2 cellular contexts compared by ENCODE assay signal in genomic region chr22:27670701-27671412, GRCh38.
TF ChIP-seq lines count a peak whose summit lies in the region.

No MANE protein-coding gene starts in this region.

TF ChIP-seq in IMR-90, 13 proteins besides CTCF, POLR2A, EP300 and RAD21:
- TF ChIP-seq BHLHE40 (IDR thresholded peaks at IDR 0.05; ENCODE audit: low read depth, low read length) (no peak), USF2 (IDR thresholded peaks at IDR 0.05; ENCODE audit: low read depth, low read length) (no peak), RFX5 (IDR thresholded peaks at IDR 0.05; ENCODE audit: low read depth, low read length) (no peak), NFE2L2 (IDR thresholded peaks at IDR 0.05; ENCODE audit: low read depth, low read length) (no peak), RCOR1 (IDR thresholded peaks at IDR 0.05; ENCODE audit: insufficient replicate concordance, low read length) (no peak), FOS (IDR thresholded peaks at IDR 0.05; ENCODE audit: low read depth, low read length) (no peak), SMC3 (IDR thresholded peaks at IDR 0.05; ENCODE audit: low read depth, low read length) (no peak), MXI1 (IDR thresholded peaks at IDR 0.05; ENCODE audit: borderline replicate concordance, low read depth, low read length) (no peak), CHD1 (IDR thresholded peaks at IDR 0.05; ENCODE audit: low read depth, low read length) (no peak), MAZ (IDR thresholded peaks at IDR 0.05; ENCODE audit: borderline replicate concordance, low read depth, low read length) (no peak), MAFK (IDR thresholded peaks at IDR 0.05; ENCODE audit: low read depth, low read length) (no peak), CEBPB (IDR thresholded peaks at IDR 0.05; ENCODE audit: low read depth, low read length) (no peak)
- TF ChIP-seq, protein P1, sequence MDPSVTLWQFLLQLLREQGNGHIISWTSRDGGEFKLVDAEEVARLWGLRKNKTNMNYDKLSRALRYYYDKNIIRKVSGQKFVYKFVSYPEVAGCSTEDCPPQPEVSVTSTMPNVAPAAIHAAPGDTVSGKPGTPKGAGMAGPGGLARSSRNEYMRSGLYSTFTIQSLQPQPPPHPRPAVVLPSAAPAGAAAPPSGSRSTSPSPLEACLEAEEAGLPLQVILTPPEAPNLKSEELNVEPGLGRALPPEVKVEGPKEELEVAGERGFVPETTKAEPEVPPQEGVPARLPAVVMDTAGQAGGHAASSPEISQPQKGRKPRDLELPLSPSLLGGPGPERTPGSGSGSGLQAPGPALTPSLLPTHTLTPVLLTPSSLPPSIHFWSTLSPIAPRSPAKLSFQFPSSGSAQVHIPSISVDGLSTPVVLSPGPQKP (IDR thresholded peaks at IDR 0.05; ENCODE audit: borderline replicate concordance, low read depth, low read length), result no peak

TF ChIP-seq in HepG2, 621 proteins besides CTCF, POLR2A, EP300 and RAD21 (continues in another document):
- peak; percentile 74 for TF ChIP-seq ZNF770 (CRISPR knock-in tag; IDR thresholded peaks at IDR 0.05)
- TF ChIP-seq, protein P2, sequence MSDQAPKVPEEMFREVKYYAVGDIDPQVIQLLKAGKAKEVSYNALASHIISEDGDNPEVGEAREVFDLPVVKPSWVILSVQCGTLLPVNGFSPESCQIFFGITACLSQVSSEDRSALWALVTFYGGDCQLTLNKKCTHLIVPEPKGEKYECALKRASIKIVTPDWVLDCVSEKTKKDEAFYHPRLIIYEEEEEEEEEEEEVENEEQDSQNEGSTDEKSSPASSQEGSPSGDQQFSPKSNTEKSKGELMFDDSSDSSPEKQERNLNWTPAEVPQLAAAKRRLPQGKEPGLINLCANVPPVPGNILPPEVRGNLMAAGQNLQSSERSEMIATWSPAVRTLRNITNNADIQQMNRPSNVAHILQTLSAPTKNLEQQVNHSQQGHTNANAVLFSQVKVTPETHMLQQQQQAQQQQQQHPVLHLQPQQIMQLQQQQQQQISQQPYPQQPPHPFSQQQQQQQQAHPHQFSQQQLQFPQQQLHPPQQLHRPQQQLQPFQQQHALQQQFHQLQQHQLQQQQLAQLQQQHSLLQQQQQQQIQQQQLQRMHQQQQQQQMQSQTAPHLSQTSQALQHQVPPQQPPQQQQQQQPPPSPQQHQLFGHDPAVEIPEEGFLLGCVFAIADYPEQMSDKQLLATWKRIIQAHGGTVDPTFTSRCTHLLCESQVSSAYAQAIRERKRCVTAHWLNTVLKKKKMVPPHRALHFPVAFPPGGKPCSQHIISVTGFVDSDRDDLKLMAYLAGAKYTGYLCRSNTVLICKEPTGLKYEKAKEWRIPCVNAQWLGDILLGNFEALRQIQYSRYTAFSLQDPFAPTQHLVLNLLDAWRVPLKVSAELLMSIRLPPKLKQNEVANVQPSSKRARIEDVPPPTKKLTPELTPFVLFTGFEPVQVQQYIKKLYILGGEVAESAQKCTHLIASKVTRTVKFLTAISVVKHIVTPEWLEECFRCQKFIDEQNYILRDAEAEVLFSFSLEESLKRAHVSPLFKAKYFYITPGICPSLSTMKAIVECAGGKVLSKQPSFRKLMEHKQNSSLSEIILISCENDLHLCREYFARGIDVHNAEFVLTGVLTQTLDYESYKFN (CRISPR knock-in tag; conservative IDR thresholded peaks at IDR 0.05), result peak; percentile 66
- TF ChIP-seq SAP130 (CRISPR knock-in tag; IDR thresholded peaks at IDR 0.05; ENCODE audit: low read depth), result peak; percentile 48
- 0 out of 2 replicates have a peak, but pooled peaks have one; percentile 43 for TF ChIP-seq KAT8 (CRISPR knock-in tag; IDR thresholded peaks at IDR 0.05)
- peak; percentile 55; the same call in 1 of the 2 replicates for TF ChIP-seq MEIS1 (CRISPR knock-in tag; IDR thresholded peaks at IDR 0.05; ENCODE audit: borderline replicate concordance)
- peak; percentile 59; the same call in 1 of the 2 replicates for TF ChIP-seq ETV5 (CRISPR knock-in tag; IDR thresholded peaks at IDR 0.05; ENCODE audit: borderline replicate concordance)
- TF ChIP-seq CBX1 (IDR thresholded peaks at IDR 0.05; ENCODE audit: low read depth), result peak; percentile 49
- TF ChIP-seq HMGA1 (CRISPR knock-in tag; conservative IDR thresholded peaks at IDR 0.05), result no peak
- TF ChIP-seq, protein P3, sequence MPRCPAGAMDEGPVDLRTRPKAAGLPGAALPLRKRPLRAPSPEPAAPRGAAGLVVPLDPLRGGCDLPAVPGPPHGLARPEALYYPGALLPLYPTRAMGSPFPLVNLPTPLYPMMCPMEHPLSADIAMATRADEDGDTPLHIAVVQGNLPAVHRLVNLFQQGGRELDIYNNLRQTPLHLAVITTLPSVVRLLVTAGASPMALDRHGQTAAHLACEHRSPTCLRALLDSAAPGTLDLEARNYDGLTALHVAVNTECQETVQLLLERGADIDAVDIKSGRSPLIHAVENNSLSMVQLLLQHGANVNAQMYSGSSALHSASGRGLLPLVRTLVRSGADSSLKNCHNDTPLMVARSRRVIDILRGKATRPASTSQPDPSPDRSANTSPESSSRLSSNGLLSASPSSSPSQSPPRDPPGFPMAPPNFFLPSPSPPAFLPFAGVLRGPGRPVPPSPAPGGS (CRISPR knock-in tag; IDR thresholded peaks at IDR 0.05), result no peak
- peak; percentile 15; the same call in 1 of the 2 replicates for TF ChIP-seq FOXA3 (CRISPR knock-in tag; IDR thresholded peaks at IDR 0.05)
- TF ChIP-seq, protein P4, sequence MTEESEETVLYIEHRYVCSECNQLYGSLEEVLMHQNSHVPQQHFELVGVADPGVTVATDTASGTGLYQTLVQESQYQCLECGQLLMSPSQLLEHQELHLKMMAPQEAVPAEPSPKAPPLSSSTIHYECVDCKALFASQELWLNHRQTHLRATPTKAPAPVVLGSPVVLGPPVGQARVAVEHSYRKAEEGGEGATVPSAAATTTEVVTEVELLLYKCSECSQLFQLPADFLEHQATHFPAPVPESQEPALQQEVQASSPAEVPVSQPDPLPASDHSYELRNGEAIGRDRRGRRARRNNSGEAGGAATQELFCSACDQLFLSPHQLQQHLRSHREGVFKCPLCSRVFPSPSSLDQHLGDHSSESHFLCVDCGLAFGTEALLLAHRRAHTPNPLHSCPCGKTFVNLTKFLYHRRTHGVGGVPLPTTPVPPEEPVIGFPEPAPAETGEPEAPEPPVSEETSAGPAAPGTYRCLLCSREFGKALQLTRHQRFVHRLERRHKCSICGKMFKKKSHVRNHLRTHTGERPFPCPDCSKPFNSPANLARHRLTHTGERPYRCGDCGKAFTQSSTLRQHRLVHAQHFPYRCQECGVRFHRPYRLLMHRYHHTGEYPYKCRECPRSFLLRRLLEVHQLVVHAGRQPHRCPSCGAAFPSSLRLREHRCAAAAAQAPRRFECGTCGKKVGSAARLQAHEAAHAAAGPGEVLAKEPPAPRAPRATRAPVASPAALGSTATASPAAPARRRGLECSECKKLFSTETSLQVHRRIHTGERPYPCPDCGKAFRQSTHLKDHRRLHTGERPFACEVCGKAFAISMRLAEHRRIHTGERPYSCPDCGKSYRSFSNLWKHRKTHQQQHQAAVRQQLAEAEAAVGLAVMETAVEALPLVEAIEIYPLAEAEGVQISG (CRISPR knock-in tag; IDR thresholded peaks at IDR 0.05), result 0 out of 2 replicates have a peak, but pooled peaks have one; percentile 49
- peak; percentile 44; the same call in 1 of the 2 replicates for TF ChIP-seq THRA (CRISPR knock-in tag; IDR thresholded peaks at IDR 0.05; ENCODE audit: borderline replicate concordance)
- no peak for TF ChIP-seq FOXA1 (IDR thresholded peaks at IDR 0.05)
- TF ChIP-seq FOXA1 (CRISPR knock-in tag; IDR thresholded peaks at IDR 0.05), result peak; percentile 36; the same call in 1 of the 2 replicates
- 0 out of 2 replicates have a peak, but pooled peaks have one; percentile 42 for TF ChIP-seq ZNF317 (CRISPR knock-in tag; IDR thresholded peaks at IDR 0.05)
- TF ChIP-seq, protein P5, sequence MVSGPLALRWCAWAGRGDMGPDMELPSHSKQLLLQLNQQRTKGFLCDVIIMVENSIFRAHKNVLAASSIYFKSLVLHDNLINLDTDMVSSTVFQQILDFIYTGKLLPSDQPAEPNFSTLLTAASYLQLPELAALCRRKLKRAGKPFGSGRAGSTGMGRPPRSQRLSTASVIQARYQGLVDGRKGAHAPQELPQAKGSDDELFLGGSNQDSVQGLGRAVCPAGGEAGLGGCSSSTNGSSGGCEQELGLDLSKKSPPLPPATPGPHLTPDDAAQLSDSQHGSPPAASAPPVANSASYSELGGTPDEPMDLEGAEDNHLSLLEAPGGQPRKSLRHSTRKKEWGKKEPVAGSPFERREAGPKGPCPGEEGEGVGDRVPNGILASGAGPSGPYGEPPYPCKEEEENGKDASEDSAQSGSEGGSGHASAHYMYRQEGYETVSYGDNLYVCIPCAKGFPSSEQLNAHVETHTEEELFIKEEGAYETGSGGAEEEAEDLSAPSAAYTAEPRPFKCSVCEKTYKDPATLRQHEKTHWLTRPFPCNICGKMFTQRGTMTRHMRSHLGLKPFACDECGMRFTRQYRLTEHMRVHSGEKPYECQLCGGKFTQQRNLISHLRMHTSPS (CRISPR knock-in tag; IDR thresholded peaks at IDR 0.05; ENCODE audit: low read depth), result no peak; the same call in 1 of the 2 replicates
- peak; percentile 37; the same call in 1 of the 2 replicates for TF ChIP-seq KDM4B (CRISPR knock-in tag; IDR thresholded peaks at IDR 0.05)
- TF ChIP-seq MBNL3 (CRISPR knock-in tag; conservative IDR thresholded peaks at IDR 0.05), result no peak
- peak; percentile 43; the same call in 1 of the 2 replicates for TF ChIP-seq POLR2G (IDR thresholded peaks at IDR 0.05; ENCODE audit: low read depth, low read length)
- TF ChIP-seq ESRRA (CRISPR knock-in tag; IDR thresholded peaks at IDR 0.05; ENCODE audit: low read depth), result no peak
- peak; percentile 74 for TF ChIP-seq ZNF263 (CRISPR knock-in tag; IDR thresholded peaks at IDR 0.05)
- peak; percentile 31; the same call in 1 of the 2 replicates for TF ChIP-seq TFAP4 (IDR thresholded peaks at IDR 0.05; ENCODE audit: borderline replicate concordance, low read depth)
- TF ChIP-seq, protein P6, sequence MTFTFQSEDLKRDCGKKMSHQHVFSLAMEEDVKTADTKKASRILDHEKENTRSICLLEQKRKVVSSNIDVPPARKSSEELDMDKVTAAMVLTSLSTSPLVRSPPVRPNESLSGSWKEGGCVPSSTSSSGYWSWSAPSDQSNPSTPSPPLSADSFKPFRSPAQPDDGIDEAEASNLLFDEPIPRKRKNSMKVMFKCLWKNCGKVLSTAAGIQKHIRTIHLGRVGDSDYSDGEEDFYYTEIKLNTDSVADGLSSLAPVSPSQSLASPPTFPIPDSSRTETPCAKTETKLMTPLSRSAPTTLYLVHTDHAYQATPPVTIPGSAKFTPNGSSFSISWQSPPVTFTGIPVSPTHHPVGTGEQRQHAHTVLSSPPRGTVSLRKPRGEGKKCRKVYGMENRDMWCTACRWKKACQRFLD (CRISPR knock-in tag; IDR thresholded peaks at IDR 0.05; ENCODE audit: borderline replicate concordance), result 0 out of 2 replicates have a peak, but pooled peaks have one; percentile 35
- TF ChIP-seq, protein P7, sequence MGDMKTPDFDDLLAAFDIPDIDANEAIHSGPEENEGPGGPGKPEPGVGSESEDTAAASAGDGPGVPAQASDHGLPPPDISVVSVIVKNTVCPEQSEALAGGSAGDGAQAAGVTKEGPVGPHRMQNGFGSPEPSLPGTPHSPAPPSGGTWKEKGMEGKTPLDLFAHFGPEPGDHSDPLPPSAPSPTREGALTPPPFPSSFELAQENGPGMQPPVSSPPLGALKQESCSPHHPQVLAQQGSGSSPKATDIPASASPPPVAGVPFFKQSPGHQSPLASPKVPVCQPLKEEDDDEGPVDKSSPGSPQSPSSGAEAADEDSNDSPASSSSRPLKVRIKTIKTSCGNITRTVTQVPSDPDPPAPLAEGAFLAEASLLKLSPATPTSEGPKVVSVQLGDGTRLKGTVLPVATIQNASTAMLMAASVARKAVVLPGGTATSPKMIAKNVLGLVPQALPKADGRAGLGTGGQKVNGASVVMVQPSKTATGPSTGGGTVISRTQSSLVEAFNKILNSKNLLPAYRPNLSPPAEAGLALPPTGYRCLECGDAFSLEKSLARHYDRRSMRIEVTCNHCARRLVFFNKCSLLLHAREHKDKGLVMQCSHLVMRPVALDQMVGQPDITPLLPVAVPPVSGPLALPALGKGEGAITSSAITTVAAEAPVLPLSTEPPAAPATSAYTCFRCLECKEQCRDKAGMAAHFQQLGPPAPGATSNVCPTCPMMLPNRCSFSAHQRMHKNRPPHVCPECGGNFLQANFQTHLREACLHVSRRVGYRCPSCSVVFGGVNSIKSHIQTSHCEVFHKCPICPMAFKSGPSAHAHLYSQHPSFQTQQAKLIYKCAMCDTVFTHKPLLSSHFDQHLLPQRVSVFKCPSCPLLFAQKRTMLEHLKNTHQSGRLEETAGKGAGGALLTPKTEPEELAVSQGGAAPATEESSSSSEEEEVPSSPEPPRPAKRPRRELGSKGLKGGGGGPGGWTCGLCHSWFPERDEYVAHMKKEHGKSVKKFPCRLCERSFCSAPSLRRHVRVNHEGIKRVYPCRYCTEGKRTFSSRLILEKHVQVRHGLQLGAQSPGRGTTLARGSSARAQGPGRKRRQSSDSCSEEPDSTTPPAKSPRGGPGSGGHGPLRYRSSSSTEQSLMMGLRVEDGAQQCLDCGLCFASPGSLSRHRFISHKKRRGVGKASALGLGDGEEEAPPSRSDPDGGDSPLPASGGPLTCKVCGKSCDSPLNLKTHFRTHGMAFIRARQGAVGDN (CRISPR knock-in tag; IDR thresholded peaks at IDR 0.05), result peak; percentile 79
- no peak for TF ChIP-seq ZBTB20 (CRISPR knock-in tag; IDR thresholded peaks at IDR 0.05; ENCODE audit: borderline replicate concordance, low read depth)
